In genomic region chr9:31519011-31519410, GRCh38 we compare ENCODE assay signal across 10 cellular contexts.
A peak's percentile ranks its signal among the peaks of the same experiment; 100 is the strongest.
DNase-seq lines count a peak whose midpoint lies in the region; ATAC-seq and TF ChIP-seq lines count a peak whose summit lies in the region.
"Had no signal": no experiment of that assay in that cellular context is flagged by ENCODE, and none has a peak within 500 bp of the region (broad histone marks: within the 10 kb centered on the region; RNA-seq: fewer than 3 reads in every experiment).

No MANE protein-coding gene starts in this region.

- H3K4me1 Mint-ChIP-seq in MCF 10A (ENCODE audit: insufficient read depth, unreplicated experiment): no peaks in the 10 kb centered on the region
- H3K4me1 Mint-ChIP-seq in chondrocyte (ENCODE audit: low read depth): peaks cover 8% of the 10 kb centered on the region

- POLR2A ChIA-PET in MCF 10A (lab: Yijun Ruan, JAX): no interaction called here

- peak; percentile 73 for ATAC-seq in HG02981 (IDR thresholded peaks at IDR 0.05; ENCODE audit: unreplicated experiment)
- ATAC-seq in lower lobe of right lung: no peak

- H3K27me3 ChIP-seq in breast epithelium: no peaks in the 10 kb centered on the region
- no peaks in the 10 kb centered on the region for H3K27me3 ChIP-seq in thyroid gland
- H3K27me3 ChIP-seq in lower lobe of right lung (ENCODE audit: low read depth): no peaks in the 10 kb centered on the region

- CTCF ChIA-PET in MCF 10A (lab: Yijun Ruan, JAX): interaction anchor here (0.6 kb wide), 1 partner anchor 916 kb away, joined by 3 read pairs; no protein-coding TSS in a partner anchor

- 23 to 41% methylated on average over 6 of the region's 6 CpGs for WGBS in thyroid gland, 2 donors

- BruUV-seq in MCF 10A (replicated peaks; lab: Mats Ljungman, UMichigan): no TSS peak

- peak; percentile 4 for DNase-seq in MCF 10A (ENCODE audit: unreplicated experiment)
- no peak for DNase-seq in breast epithelium (ENCODE audit: low spot score in 2 of 2)
- peak; percentile 4 for DNase-seq in activated T-helper 9 cell treated with anti-CD3 and anti-CD28 coated beads, Interleukin-2, amount 50 U/mL, for 16 hours (ENCODE audit: low read depth)
- peak; percentile 6 to 11 for DNase-seq in thyroid gland
- no peak for DNase-seq in lower lobe of right lung
- DNase-seq in chondrocyte (ENCODE audit: low spot score): no peak
- no peak for DNase-seq in NCI-H1105 treated with DMSO at 0.1 percent for 48 hours (lab: John Stamatoyannopoulos, UW)
- DNase-seq: CD4-positive, CD25-positive, alpha-beta regulatory T cell; NCI-H82 had no signal

- H3K36me3 Mint-ChIP-seq in MCF 10A (ENCODE audit: insufficient read depth, unreplicated experiment): no peaks in the 10 kb centered on the region
- no peaks in the 10 kb centered on the region for H3K36me3 Mint-ChIP-seq in chondrocyte (ENCODE audit: low read depth)

- intact Hi-C loops in MCF 10A (cut with micrococcal nuclease): no loop called here
- intact Hi-C loops in breast epithelium (cut with DNase I; ENCODE audit: low total_unique reads): no loop called here
- intact Hi-C loops in thyroid gland (cut with DNase I): no loop called here
- intact Hi-C loops in lower lobe of right lung (cut with DNase I): no loop called here

- TF ChIP-seq CTCF in MCF 10A (IDR thresholded peaks at IDR 0.05; ENCODE audit: unreplicated experiment): no peak
- TF ChIP-seq CTCF in breast epithelium (IDR thresholded peaks at IDR 0.05): no peak
- TF ChIP-seq CTCF in thyroid gland (IDR thresholded peaks at IDR 0.05): no peak
- TF ChIP-seq CTCF in lower lobe of right lung (IDR thresholded peaks at IDR 0.05): no peak
- TF ChIP-seq CTCF in chondrocyte (IDR thresholded peaks at IDR 0.05): no peak

- no peak overlapping the region for H3K4me3 ChIP-seq in breast epithelium
- no peak overlapping the region for H3K4me3 ChIP-seq in thyroid gland (replicated peaks in 1 of 3)
- H3K4me3 ChIP-seq in lower lobe of right lung: no peak overlapping the region

- H3K9me3 ChIP-seq in breast epithelium (peaks cover 0 to 4% of the 10 kb centered on the region in 2 donors), thyroid gland (no peaks in the 10 kb centered on the region), lower lobe of right lung (no peaks in the 10 kb centered on the region)

- H3K9me3 Mint-ChIP-seq in MCF 10A (ENCODE audit: unreplicated experiment) (no peaks in the 10 kb centered on the region), chondrocyte (ENCODE audit: low read depth) (peaks cover 10% of the 10 kb centered on the region)

- H3K4me3 Mint-ChIP-seq in MCF 10A (ENCODE audit: unreplicated experiment): no peak overlapping the region
- H3K4me3 Mint-ChIP-seq in chondrocyte (ENCODE audit: unreplicated experiment): no peak overlapping the region
- H3K4me3 Mint-ChIP-seq: CD4-positive, CD25-positive, alpha-beta regulatory T cell had no signal

- H3K27ac ChIP-seq in breast epithelium (no peak overlapping the region), thyroid gland (no peak overlapping the region), lower lobe of right lung (no peak overlapping the region)

- H3K27me3 Mint-ChIP-seq in MCF 10A (ENCODE audit: insufficient read depth, unreplicated experiment) (no peaks in the 10 kb centered on the region), chondrocyte (ENCODE audit: low read depth) (peaks cover 6% of the 10 kb centered on the region)
- H3K27me3 Mint-ChIP-seq: CD4-positive, CD25-positive, alpha-beta regulatory T cell had no signal

- TF ChIP-seq POLR2A in breast epithelium (IDR thresholded peaks at IDR 0.05): no peak
- TF ChIP-seq POLR2A in thyroid gland (IDR thresholded peaks at IDR 0.05): no peak

- no peaks in the 10 kb centered on the region for H3K36me3 ChIP-seq in breast epithelium
- no peaks in the 10 kb centered on the region for H3K36me3 ChIP-seq in thyroid gland
- H3K36me3 ChIP-seq in lower lobe of right lung: no peaks in the 10 kb centered on the region

- no peak overlapping the region for H3K27ac Mint-ChIP-seq in MCF 10A (ENCODE audit: low read depth, unreplicated experiment)
- H3K27ac Mint-ChIP-seq in chondrocyte (ENCODE audit: unreplicated experiment): no peak overlapping the region

- H3K4me1 ChIP-seq in breast epithelium: no peaks in the 10 kb centered on the region
- no peaks in the 10 kb centered on the region for H3K4me1 ChIP-seq in thyroid gland
- no peaks in the 10 kb centered on the region for H3K4me1 ChIP-seq in lower lobe of right lung

Comparison
In these comparisons a context has a peak if more than half of its experiments do, and no peak if none do; other contexts are left out.
1. DNase-seq: peak in MCF 10A (single experiment), activated T-helper 9 cell treated with anti-CD3 and anti-CD28 coated beads, Interleukin-2, amount 50 U/mL, for 16 hours (single experiment) and thyroid gland (2 of 2); none in breast epithelium (0 of 2), lower lobe of right lung (single experiment), chondrocyte (single experiment) and NCI-H1105 treated with DMSO at 0.1 percent for 48 hours (single experiment).